8 cellular contexts compared by ENCODE assay signal in the genomic region with DNA sequence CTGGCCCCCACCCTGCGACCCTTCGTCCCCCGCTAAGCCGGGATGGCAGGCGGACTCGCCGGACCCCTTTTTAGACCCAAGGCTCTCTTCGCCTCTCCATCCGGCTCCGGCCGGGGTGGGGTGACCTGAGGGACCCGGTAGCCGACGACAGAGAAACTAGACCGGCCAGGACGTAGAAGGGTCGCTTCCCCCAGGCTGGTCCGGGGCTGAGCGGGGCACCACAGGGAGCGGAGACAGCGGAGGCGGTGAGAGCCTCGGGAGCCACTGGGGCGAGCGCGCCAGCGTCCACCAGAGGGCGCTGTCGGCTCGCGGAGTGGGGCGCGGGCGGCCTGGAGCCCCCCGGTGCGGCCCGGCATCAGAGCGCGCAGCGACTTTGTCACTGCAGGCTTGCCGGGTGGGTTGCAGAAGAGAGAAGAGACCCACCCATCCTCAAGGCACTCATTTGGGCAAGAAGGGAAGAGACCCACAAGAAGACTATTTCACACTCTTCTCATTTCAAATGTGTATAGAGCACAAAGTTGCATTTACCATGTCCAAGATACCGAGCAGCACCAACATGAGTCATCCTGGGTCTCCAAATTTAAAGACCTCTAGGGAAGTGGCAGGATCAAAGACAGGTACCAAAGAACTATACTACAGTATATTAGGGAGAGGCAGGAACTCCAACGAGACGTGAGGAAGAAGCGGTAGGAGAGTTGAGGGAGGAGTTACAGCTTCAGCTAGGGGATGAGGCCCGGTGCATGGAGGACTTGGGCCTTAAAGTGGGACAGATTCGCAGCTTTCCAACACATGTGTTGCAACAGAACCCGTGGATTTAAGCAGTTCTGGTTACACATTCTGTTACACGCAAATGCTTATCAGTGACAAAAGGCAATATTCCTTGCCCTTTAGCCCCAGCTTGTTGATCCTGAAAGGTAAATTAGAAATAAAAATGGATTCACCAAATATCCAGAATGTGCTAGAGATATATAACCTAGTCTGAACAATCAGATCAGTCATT. TPM values are rescaled to one million over a fixed set of nuclear protein-coding genes. Genes with fewer than 3 reads are reported as not detected.
DNase-seq lines count a peak whose midpoint lies in the region; ATAC-seq, FAIRE-seq and TF ChIP-seq lines count a peak whose summit lies in the region.

No MANE protein-coding gene starts in this region.

- H3K36me3 ChIP-seq in Panc1 (ENCODE audit: control insufficient read depth, insufficient read depth, low read length) (no peaks in the 10 kb centered on the region), neuron (ENCODE audit: insufficient read depth, low read length) (no peaks in the 10 kb centered on the region), testis (ENCODE audit: low read depth, missing control alignments) (no peaks in the 10 kb centered on the region)

- H3K4me3 ChIP-seq in Panc1 (ENCODE audit: low read depth in 2 of 2, low read length in 2 of 2), result peak overlapping the region; percentile 64 to 76
- peak overlapping the region; percentile 17 for H3K4me3 ChIP-seq in neuron (ENCODE audit: low read length)
- peak overlapping the region; percentile 48 to 55 for H3K4me3 ChIP-seq in testis

- peak overlapping the region; percentile 29 for H2AFZ ChIP-seq in neuron (ENCODE audit: low read depth, low read length)

- in situ Hi-C loops in Panc1 (cut with HindIII; ENCODE audit: low pct_unique_long_range_greater_than_20kb, low sequenced_read_pairs), result no loop called here

- 10 to 20% methylated on average over 19 to 49 of the region's 49 CpGs for WGBS in testis, 2 donors

- TF ChIP-seq POLR2A in testis (IDR thresholded peaks at IDR 0.05), result no peak

- intact Hi-C loops in Panc1 (cut with micrococcal nuclease; ENCODE audit: unreplicated experiment), result loop anchor here (1.0 to 5.0 kb wide), 2 partner anchors 133 to 292 kb away; no protein-coding TSS in a partner anchor
- intact Hi-C loops in testis (cut with DNase I; ENCODE audit: low total_unique reads), result loop anchor here (5.0 kb wide), 1 partner anchor 293 kb away; no protein-coding TSS in a partner anchor

- no peak for FAIRE-seq in frontal cortex (lab: Jason Lieb, UNC)

- H3K4me1 ChIP-seq in Panc1 (ENCODE audit: control insufficient read depth, insufficient read depth, low read length) (no peaks in the 10 kb centered on the region), neuron (ENCODE audit: insufficient read depth, low read length) (peaks cover 30% of the 10 kb centered on the region), testis (no peaks in the 10 kb centered on the region)

- no TSS peak for BruUV-seq in Panc1 (replicated peaks; lab: Mats Ljungman, UMichigan)

- TF ChIP-seq CTCF in Panc1 (IDR thresholded peaks at IDR 0.05), result peak; percentile 97
- TF ChIP-seq CTCF in testis (IDR thresholded peaks at IDR 0.05), result peak; percentile 98 to 99 (median 98)

- CTCF ChIA-PET in Panc1 (lab: Charles Lee), result interaction anchor here (1.2 kb wide), 1 partner anchor 292 kb away, joined by 4 read pairs; no protein-coding TSS in a partner anchor

- peak; percentile 66 for DNase-seq in Ammon's horn (ENCODE audit: low spot score)
- DNase-seq in Panc1 (ENCODE audit: low read depth, low spot score), result no peak
- peak; percentile 90 for DNase-seq in activated effector memory CD4-positive, alpha-beta T cell treated with anti-CD3 and anti-CD28 coated beads, Interleukin-2, amount 50 U/mL, for 16 hours
- peak; percentile 84 to 91 for DNase-seq in frontal cortex (ENCODE audit: low spot score in 2 of 2)
- peak; percentile 70 for DNase-seq in testis

- ATAC-seq in GM19043 (IDR thresholded peaks at IDR 0.05; ENCODE audit: low read depth, unreplicated experiment) (peak; percentile 77), HG03521 (IDR thresholded peaks at IDR 0.05; ENCODE audit: unreplicated experiment) (peak; percentile 78), Panc1 (peak; percentile 99)

- peaks cover 6% of the 10 kb centered on the region; the same call in 1 of the 2 replicates for H3K27me3 ChIP-seq in Panc1 (ENCODE audit: control insufficient read depth, insufficient read depth, low read length)
- H3K27me3 ChIP-seq in neuron (ENCODE audit: insufficient read depth, low read length), result peaks cover 11% of the 10 kb centered on the region
- no peaks in the 10 kb centered on the region for H3K27me3 ChIP-seq in testis

- POLR2A ChIA-PET in Panc1 (lab: Charles Lee), result no interaction called here

- H3K27ac ChIP-seq in Panc1 (ENCODE audit: low read length) (peak overlapping the region; percentile 75), testis (no peak overlapping the region)

- H3K9me3 ChIP-seq in Panc1 (ENCODE audit: control insufficient read depth, insufficient read depth, low read depth, low read length), result no peaks in the 10 kb centered on the region
- peaks cover 1% of the 10 kb centered on the region for H3K9me3 ChIP-seq in neuron (ENCODE audit: low read length)
- H3K9me3 ChIP-seq in testis, result no peaks in the 10 kb centered on the region

RNA-seq across cellular contexts. Expression of gene PRKCE, which starts 7.6 kb away (rescaled TPM):
- total RNA-seq in Panc1 (2021; ENCODE audit: unreplicated experiment) (14.0 TPM), frontal cortex (62.8 TPM), testis (10 to 100 TPM; 33.1 to 35.8 TPM)
- polyA plus RNA-seq in Panc1 (2012; ENCODE audit: insufficient read length), result 8.1 TPM
- 27.4 TPM for polyA plus RNA-seq in testis (ENCODE audit: insufficient read depth, low read depth, low replicate concordance)

RNA-seq across cellular contexts. Expression of gene SRBD1, which starts 32.8 kb away (rescaled TPM):
- total RNA-seq in Panc1 (2021; ENCODE audit: unreplicated experiment) (9.7 TPM), frontal cortex (69.3 TPM), testis (10 to 100 TPM; 27.8 to 29.7 TPM)
- 3.2 TPM for polyA plus RNA-seq in Panc1 (2012; ENCODE audit: insufficient read length)
- polyA plus RNA-seq in testis (ENCODE audit: insufficient read depth, low read depth, low replicate concordance), result 9.0 TPM

Comparison
In these comparisons a context has a peak if more than half of its experiments do, and no peak if none do; other contexts are left out.
1. H3K4me3 ChIP-seq: peak in every context shown above with its lines; median percentile 70 in Panc1; 52 in testis; 17 in neuron.